ENCODE assay signal across 1 cellular context in the genomic region with DNA sequence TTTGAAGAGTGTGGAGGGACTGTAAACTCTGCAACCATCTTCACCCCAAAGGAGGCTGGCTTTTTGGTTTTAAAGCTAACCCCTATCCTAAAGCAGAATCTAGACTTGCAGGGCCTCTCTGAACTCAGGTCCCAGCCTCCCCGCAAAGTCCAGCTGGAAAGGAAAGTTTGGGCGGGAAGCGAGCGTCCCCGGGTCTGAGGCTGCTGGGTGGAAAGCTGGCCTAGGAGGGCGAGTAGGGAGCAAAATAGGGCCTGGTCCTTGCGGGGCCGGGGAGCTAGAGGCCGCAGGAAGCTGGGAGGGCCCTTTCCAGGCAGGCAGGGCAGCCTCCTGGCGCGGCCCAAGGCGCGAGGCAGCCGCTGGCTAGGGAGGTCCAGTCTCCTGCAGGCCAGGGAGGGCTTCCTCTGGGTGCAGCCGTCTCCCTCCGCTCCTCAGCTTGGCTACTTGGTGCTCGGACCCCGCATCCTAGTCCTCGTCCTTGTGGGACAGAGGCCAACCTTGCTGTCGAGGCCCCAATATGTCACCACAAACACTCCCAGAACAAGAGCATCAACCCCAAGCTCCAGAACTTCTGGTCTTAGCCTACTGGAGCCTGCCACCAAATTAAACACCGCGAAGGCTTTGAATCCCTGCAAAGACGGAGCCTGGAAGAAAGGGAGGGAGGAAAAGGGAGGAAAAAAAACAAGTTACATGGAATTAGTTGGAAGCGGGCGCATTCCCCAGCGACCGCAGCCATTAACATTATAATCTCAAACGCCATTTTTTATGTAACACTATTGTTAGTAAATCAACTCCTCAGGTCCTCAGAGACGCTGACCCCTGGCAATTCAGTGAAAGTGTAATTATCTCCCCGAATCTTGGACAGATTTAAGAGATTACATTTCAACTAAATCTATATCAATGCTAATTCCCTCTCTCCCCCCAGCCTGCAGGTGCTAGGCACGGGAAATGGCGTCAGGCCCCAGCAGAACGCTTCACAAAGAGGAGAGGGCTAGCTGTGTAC.
TF ChIP-seq lines count a peak whose summit lies in the region.

No MANE protein-coding gene starts in this region.

TF ChIP-seq in GM23338, 12 proteins besides CTCF, POLR2A, EP300 and RAD21 (continued from another document):
- TF ChIP-seq ZNF462 (CRISPR knock-in tag; IDR thresholded peaks at IDR 0.05) (peak; percentile 48; the same call in 1 of the 2 replicates), STAT1 (IDR thresholded peaks at IDR 0.05; ENCODE audit: unreplicated experiment) (no peak), ZNF114 (CRISPR knock-in tag; IDR thresholded peaks at IDR 0.05) (no peak), CREB1 (CRISPR knock-in tag; IDR thresholded peaks at IDR 0.05; ENCODE audit: low read depth) (no peak), ETS1 (IDR thresholded peaks at IDR 0.05) (no peak), NANOG (IDR thresholded peaks at IDR 0.05; ENCODE audit: borderline replicate concordance) (no peak), REST (IDR thresholded peaks at IDR 0.05; ENCODE audit: unreplicated experiment) (no peak), POLR2AphosphoS5 (IDR thresholded peaks at IDR 0.05; ENCODE audit: low read depth) (no peak; the same call in 1 of the 2 replicates), ZNF331 (CRISPR knock-in tag; IDR thresholded peaks at IDR 0.05; ENCODE audit: low read depth) (no peak), JUNB (IDR thresholded peaks at IDR 0.05; ENCODE audit: unreplicated experiment) (no peak), EZH2phosphoT487 (IDR thresholded peaks at IDR 0.05; ENCODE audit: unreplicated experiment) (peak; percentile 58)
